Comparison of ENCODE assay signal across 7 cellular contexts in the genomic region with DNA sequence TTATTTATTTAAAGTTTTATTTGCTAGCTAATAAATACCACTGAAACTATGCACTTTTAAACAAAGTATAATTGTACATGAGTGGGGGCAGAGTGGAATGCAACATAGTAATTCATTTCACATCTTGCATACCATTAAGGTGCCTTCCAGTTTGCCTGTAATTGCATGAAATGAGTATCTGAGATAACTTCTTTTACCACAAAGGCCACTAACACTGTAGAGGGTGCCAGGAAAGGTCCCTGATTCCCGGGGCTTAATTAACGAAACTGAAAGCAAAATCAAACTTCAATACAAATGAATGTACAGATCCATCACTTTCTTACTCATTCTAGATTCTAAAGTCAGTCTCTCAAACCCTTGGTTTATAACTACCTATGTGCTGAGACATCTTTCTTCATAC. TPM values are rescaled to one million over a fixed set of nuclear protein-coding genes. Genes with fewer than 3 reads are reported as not detected.
DNase-seq lines count a peak whose midpoint lies in the region; ATAC-seq, FAIRE-seq and TF ChIP-seq lines count a peak whose summit lies in the region.

No MANE protein-coding gene starts in this region.

- no peak for TF ChIP-seq CTCF in KMS-11 (conservative IDR thresholded peaks at IDR 0.05; ENCODE audit: low read depth, low read length)

- ATAC-seq in GM21528 (IDR thresholded peaks at IDR 0.05; ENCODE audit: low FRiP score, unreplicated experiment): peak; percentile 37

- no peak overlapping the region for H3K4me3 ChIP-seq in KMS-11 (IDR thresholded peaks at IDR 0.05; ENCODE audit: insufficient read depth, low read depth, low read length)

- no peak overlapping the region for H2AFZ ChIP-seq in KMS-11 (ENCODE audit: low read depth)

- peak overlapping the region; percentile 83; the same call in 1 of the 2 replicates for H3K9ac ChIP-seq in KMS-11

- H3K4me3 Mint-ChIP-seq in activated T-helper 1 cell treated with anti-CD3 and anti-CD28 coated beads, Interleukin-12 subunit alpha, Interleukin-12 subunit beta, Interleukin-2, Interleukin-4 antibody, amounts not matched to agents 30 ng/mL and 10 ng/mL and 1 ng/mL, durations not matched to agents 14 hours and 24 hours and 36 hours: peak overlapping the region; percentile 76

- no peak for TF ChIP-seq POLR2A in GM12891 (IDR thresholded peaks at IDR 0.05; ENCODE audit: low read depth, low read length)

- no peaks in the 10 kb centered on the region for H3K27me3 ChIP-seq in KMS-11 (ENCODE audit: insufficient read depth, low read depth)

- H4K20me1 ChIP-seq in KMS-11 (ENCODE audit: insufficient read depth): no peaks in the 10 kb centered on the region; the same call in none of the 2 replicates

- H3K27ac ChIP-seq in KMS-11: peak overlapping the region; percentile 83; the same call in 1 of the 2 replicates

- peak overlapping the region; percentile 32 for H3K27ac Mint-ChIP-seq in activated T-helper 1 cell treated with anti-CD3 and anti-CD28 coated beads, Interleukin-12 subunit alpha, Interleukin-12 subunit beta, Interleukin-2, Interleukin-4 antibody, amounts not matched to agents 30 ng/mL and 10 ng/mL and 1 ng/mL, durations not matched to agents 14 hours and 24 hours and 36 hours

- peaks cover 5% of the 10 kb centered on the region for H3K9me3 Mint-ChIP-seq in activated T-helper 1 cell treated with anti-CD3 and anti-CD28 coated beads, Interleukin-12 subunit alpha, Interleukin-12 subunit beta, Interleukin-2, Interleukin-4 antibody, amounts not matched to agents 30 ng/mL and 10 ng/mL and 1 ng/mL, durations not matched to agents 14 hours and 24 hours and 36 hours

- no peaks in the 10 kb centered on the region for H3K36me3 ChIP-seq in KMS-11 (ENCODE audit: insufficient read depth)

- H3K4me2 ChIP-seq in KMS-11: peak overlapping the region; percentile 91

- FAIRE-seq in GM12891 (lab: Jason Lieb, UNC): peak; percentile 66

- peaks cover 22% of the 10 kb centered on the region for H3K4me1 Mint-ChIP-seq in activated T-helper 1 cell treated with anti-CD3 and anti-CD28 coated beads, Interleukin-12 subunit alpha, Interleukin-12 subunit beta, Interleukin-2, Interleukin-4 antibody, amounts not matched to agents 30 ng/mL and 10 ng/mL and 1 ng/mL, durations not matched to agents 14 hours and 24 hours and 36 hours (ENCODE audit: low read depth)

- H3K79me2 ChIP-seq in KMS-11 (ENCODE audit: insufficient read depth, low read depth): peaks cover 70% of the 10 kb centered on the region

- H3K27me3 Mint-ChIP-seq in activated T-helper 1 cell treated with anti-CD3 and anti-CD28 coated beads, Interleukin-12 subunit alpha, Interleukin-12 subunit beta, Interleukin-2, Interleukin-4 antibody, amounts not matched to agents 30 ng/mL and 10 ng/mL and 1 ng/mL, durations not matched to agents 14 hours and 24 hours and 36 hours (ENCODE audit: insufficient read depth): peaks cover 7% of the 10 kb centered on the region

- peaks cover 44% of the 10 kb centered on the region for H3K4me1 ChIP-seq in KMS-11 (ENCODE audit: low read depth, poor library complexity, severe bottlenecking)

- intact Hi-C loops in activated T-helper 1 cell treated with anti-CD3 and anti-CD28 coated beads, Interleukin-12 subunit alpha, Interleukin-12 subunit beta, Interleukin-2, Interleukin-4 antibody, amounts not matched to agents 30 ng/mL and 10 ng/mL and 1 ng/mL, durations not matched to agents 14 hours and 24 hours and 36 hours (cut with micrococcal nuclease): loop anchor here (1.0 to 10.0 kb wide), 10 partner anchors 13 to 1719 kb away; a partner anchor contains a TSS

- DNase-seq in GM12891 (ENCODE audit: insufficient read length, low spot score): no peak
- DNase-seq in activated T-helper 1 cell treated with anti-CD3 and anti-CD28 coated beads, Interleukin-12 subunit alpha, Interleukin-12 subunit beta, Interleukin-2, Interleukin-4 antibody, amounts not matched to agents 30 ng/mL and 10 ng/mL and 1 ng/mL, durations not matched to agents 14 hours and 24 hours and 36 hours (ENCODE audit: low spot score): peak; percentile 57
- DNase-seq in lung microvascular endothelial cell (ENCODE audit: low read depth in 2 of 2): peak; percentile 56 to 59
- DNase-seq in cerebellar nuclear complex (lab: John Stamatoyannopoulos, UW): no peak
- no peak for DNase-seq in effector CD4-positive, alpha-beta T cell

- peaks cover 3% of the 10 kb centered on the region for H3K36me3 Mint-ChIP-seq in activated T-helper 1 cell treated with anti-CD3 and anti-CD28 coated beads, Interleukin-12 subunit alpha, Interleukin-12 subunit beta, Interleukin-2, Interleukin-4 antibody, amounts not matched to agents 30 ng/mL and 10 ng/mL and 1 ng/mL, durations not matched to agents 14 hours and 24 hours and 36 hours (ENCODE audit: low read depth)

TF ChIP-seq in GM12891, 5 proteins besides CTCF, POLR2A, EP300 and RAD21:
- TF ChIP-seq SPI1 (IDR thresholded peaks at IDR 0.05; ENCODE audit: low read depth, low read length): no peak
- TF ChIP-seq TAF1 (IDR thresholded peaks at IDR 0.05; ENCODE audit: low read depth, low read length): no peak
- TF ChIP-seq PAX5 (IDR thresholded peaks at IDR 0.05; ENCODE audit: insufficient read depth, low read length, severe bottlenecking): no peak
- peak; percentile 62; the same call in 1 of the 2 replicates for TF ChIP-seq POU2F2 (IDR thresholded peaks at IDR 0.05; ENCODE audit: low read depth, low read length)
- no peak for TF ChIP-seq POLR2AphosphoS5 (IDR thresholded peaks at IDR 0.05; ENCODE audit: low read depth, low read length)

RNA-seq across cellular contexts. Expression of a gene that starts 2.1 kb away (rescaled TPM):
- polyA plus RNA-seq in GM12891 (2012; ENCODE audit: low read depth, missing spikeins): 62.8 TPM
- total RNA-seq in activated T-helper 1 cell treated with anti-CD3 and anti-CD28 coated beads, Interleukin-12 subunit alpha, Interleukin-12 subunit beta, Interleukin-2, Interleukin-4 antibody, amounts not matched to agents 30 ng/mL and 10 ng/mL and 1 ng/mL, durations not matched to agents 14 hours and 24 hours and 36 hours: 98.3 and 105 TPM in 2 replicates
- total RNA-seq in lung microvascular endothelial cell: 34.9 and 53.6 TPM in 2 replicates

Comparison
In these comparisons a context has a peak if more than half of its experiments do, and no peak if none do; other contexts are left out.
1. DNase-seq: peak in activated T-helper 1 cell treated with anti-CD3 and anti-CD28 coated beads, Interleukin-12 subunit alpha, Interleukin-12 subunit beta, Interleukin-2, Interleukin-4 antibody, amounts not matched to agents 30 ng/mL and 10 ng/mL and 1 ng/mL, durations not matched to agents 14 hours and 24 hours and 36 hours (single experiment) and lung microvascular endothelial cell (2 of 2); none in GM12891 (single experiment), cerebellar nuclear complex (0 of 2) and effector CD4-positive, alpha-beta T cell (single experiment).